Comparison of ENCODE assay signal across 8 cellular contexts in genomic region chr10:50624154-50624865, GRCh38. TPM values are rescaled to one million over a fixed set of nuclear protein-coding genes. Genes with fewer than 3 reads are reported as not detected.
DNase-seq lines count a peak whose midpoint lies in the region; FAIRE-seq lines count a peak whose summit lies in the region.

No MANE protein-coding gene starts in this region.

- H3K27me3 ChIP-seq in HAP-1 (ENCODE audit: low read depth) (no peaks in the 10 kb centered on the region), SJCRH30 (no peaks in the 10 kb centered on the region)

- H3K9me3 ChIP-seq in ES-I3 (ENCODE audit: control insufficient read depth, insufficient read depth, low read length) = no peaks in the 10 kb centered on the region
- H3K9me3 ChIP-seq in HAP-1 = no peaks in the 10 kb centered on the region
- no peaks in the 10 kb centered on the region for H3K9me3 ChIP-seq in SJCRH30 (replicated peaks)

- H3K27ac ChIP-seq in SJCRH30 (peak overlapping the region; percentile 84), substantia nigra (ENCODE audit: low read depth, low read length, poor library complexity, severe bottlenecking) (peak overlapping the region; percentile 99)

- H3K36me3 ChIP-seq in ES-I3 (ENCODE audit: insufficient read depth, low read length) (no peaks in the 10 kb centered on the region), HAP-1 (replicated peaks) (no peaks in the 10 kb centered on the region), SJCRH30 (no peaks in the 10 kb centered on the region)

- in situ Hi-C loops in HAP-1 (cut with MboI; ENCODE audit: low sequenced_read_pairs) = no loop called here

- FAIRE-seq in frontal cortex (lab: Jason Lieb, UNC) = no peak

- peaks cover 26% of the 10 kb centered on the region for H3K4me1 ChIP-seq in ES-I3 (ENCODE audit: insufficient read depth, low read length)
- peaks cover 17% of the 10 kb centered on the region for H3K4me1 ChIP-seq in HAP-1
- H3K4me1 ChIP-seq in SJCRH30 = no peaks in the 10 kb centered on the region; the same call in 1 of the 2 replicates

- peak overlapping the region; percentile 86 for H3K9ac ChIP-seq in ES-I3 (ENCODE audit: low read depth, low read length)

- H3K4me3 ChIP-seq in HAP-1 (peak overlapping the region; percentile 64), SJCRH30 (peak overlapping the region; percentile 74)

- DNase-seq in HAP-1 (ENCODE audit: low spot score in 2 of 2) (peak; percentile 90 to 96), M059J (ENCODE audit: low read depth) (peak; percentile 91), SJCRH30 (peak; percentile 90 to 91), frontal cortex (ENCODE audit: low spot score in 2 of 2) (peak; percentile 84 to 92), non-pigmented ciliary epithelial cell (ENCODE audit: low read depth) (peak; percentile 72), substantia nigra (lab: John Stamatoyannopoulos, UW) (peak; percentile 57 to 100 (median 91))
- DNase-seq in activated naive CD4-positive, alpha-beta T cell treated with Interleukin-2 at 50 U/mL for 16 hours = peak; percentile 97

RNA-seq across cellular contexts. Expression of gene SGMS1, which starts 0.6 kb away (rescaled TPM):
- total RNA-seq in M059J (2014; rRNA removed; shearing (Covaris generic)) = 21.0 and 23.1 TPM in 2 replicates
- 13.4 and 14.7 TPM in 2 replicates for total RNA-seq in SJCRH30 (2014; rRNA removed; shearing (Covaris generic))
- total RNA-seq in frontal cortex = 35.1 TPM

Comparison
In these comparisons a context has a peak if more than half of its experiments do, and no peak if none do; other contexts are left out.
1. Peak in every context shown above with its lines: DNase-seq, H3K4me3 ChIP-seq and H3K27ac ChIP-seq.